ENCODE assay signal across 1 cellular context in the genomic region with DNA sequence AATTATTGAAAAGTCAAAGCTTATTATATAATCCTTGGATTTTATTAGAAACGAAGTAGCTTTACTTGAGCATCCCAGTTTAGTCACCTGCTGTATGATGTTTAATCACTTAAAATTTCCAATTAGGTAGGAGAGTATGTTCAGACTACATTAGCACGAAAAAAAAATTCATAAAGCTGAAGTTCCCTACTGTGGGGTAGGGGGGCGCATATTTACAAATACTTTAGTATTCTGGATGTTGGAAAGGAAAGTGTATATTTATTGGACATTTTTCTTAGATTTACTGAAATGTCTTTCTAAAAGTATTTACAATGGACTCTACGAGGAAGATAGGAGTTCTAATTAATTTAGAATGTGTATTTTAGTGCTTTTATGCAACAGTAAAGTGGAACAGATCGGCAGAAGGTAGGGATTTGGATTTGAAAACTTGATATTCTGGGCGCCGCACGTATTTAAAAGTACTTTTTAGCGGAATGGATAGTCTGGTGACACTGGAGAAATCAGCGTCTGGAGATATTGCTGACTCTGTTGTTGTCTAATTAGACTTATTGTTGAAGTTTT.
TF ChIP-seq lines count a peak whose summit lies in the region.

No MANE protein-coding gene starts in this region.

TF ChIP-seq in SK-N-SH, 30 proteins besides CTCF, POLR2A, EP300 and RAD21 (continued from another document):
- TF ChIP-seq, protein P1, sequence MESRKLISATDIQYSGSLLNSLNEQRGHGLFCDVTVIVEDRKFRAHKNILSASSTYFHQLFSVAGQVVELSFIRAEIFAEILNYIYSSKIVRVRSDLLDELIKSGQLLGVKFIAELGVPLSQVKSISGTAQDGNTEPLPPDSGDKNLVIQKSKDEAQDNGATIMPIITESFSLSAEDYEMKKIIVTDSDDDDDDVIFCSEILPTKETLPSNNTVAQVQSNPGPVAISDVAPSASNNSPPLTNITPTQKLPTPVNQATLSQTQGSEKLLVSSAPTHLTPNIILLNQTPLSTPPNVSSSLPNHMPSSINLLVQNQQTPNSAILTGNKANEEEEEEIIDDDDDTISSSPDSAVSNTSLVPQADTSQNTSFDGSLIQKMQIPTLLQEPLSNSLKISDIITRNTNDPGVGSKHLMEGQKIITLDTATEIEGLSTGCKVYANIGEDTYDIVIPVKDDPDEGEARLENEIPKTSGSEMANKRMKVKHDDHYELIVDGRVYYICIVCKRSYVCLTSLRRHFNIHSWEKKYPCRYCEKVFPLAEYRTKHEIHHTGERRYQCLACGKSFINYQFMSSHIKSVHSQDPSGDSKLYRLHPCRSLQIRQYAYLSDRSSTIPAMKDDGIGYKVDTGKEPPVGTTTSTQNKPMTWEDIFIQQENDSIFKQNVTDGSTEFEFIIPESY (IDR thresholded peaks at IDR 0.05; ENCODE audit: borderline replicate concordance, low read depth), result no peak
- TF ChIP-seq TCF12 (IDR thresholded peaks at IDR 0.05), result no peak
- TF ChIP-seq, protein P2, sequence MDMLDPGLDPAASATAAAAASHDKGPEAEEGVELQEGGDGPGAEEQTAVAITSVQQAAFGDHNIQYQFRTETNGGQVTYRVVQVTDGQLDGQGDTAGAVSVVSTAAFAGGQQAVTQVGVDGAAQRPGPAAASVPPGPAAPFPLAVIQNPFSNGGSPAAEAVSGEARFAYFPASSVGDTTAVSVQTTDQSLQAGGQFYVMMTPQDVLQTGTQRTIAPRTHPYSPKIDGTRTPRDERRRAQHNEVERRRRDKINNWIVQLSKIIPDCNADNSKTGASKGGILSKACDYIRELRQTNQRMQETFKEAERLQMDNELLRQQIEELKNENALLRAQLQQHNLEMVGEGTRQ (IDR thresholded peaks at IDR 0.05; ENCODE audit: borderline replicate concordance, low read depth, low read length), result no peak
- TF ChIP-seq SMC3 (IDR thresholded peaks at IDR 0.05; ENCODE audit: low read depth, low read length), result no peak
- TF ChIP-seq GATA2 (CRISPR knock-in tag; IDR thresholded peaks at IDR 0.05), result no peak
- TF ChIP-seq, protein P3, sequence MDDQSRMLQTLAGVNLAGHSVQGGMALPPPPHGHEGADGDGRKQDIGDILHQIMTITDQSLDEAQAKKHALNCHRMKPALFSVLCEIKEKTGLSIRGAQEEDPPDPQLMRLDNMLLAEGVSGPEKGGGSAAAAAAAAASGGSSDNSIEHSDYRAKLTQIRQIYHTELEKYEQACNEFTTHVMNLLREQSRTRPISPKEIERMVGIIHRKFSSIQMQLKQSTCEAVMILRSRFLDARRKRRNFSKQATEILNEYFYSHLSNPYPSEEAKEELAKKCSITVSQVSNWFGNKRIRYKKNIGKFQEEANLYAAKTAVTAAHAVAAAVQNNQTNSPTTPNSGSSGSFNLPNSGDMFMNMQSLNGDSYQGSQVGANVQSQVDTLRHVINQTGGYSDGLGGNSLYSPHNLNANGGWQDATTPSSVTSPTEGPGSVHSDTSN (IDR thresholded peaks at IDR 0.05), result no peak
- no peak for TF ChIP-seq NFIC (IDR thresholded peaks at IDR 0.05; ENCODE audit: borderline replicate concordance)
- TF ChIP-seq FOXJ3 (CRISPR knock-in tag; IDR thresholded peaks at IDR 0.05), result no peak
- TF ChIP-seq, protein P4, sequence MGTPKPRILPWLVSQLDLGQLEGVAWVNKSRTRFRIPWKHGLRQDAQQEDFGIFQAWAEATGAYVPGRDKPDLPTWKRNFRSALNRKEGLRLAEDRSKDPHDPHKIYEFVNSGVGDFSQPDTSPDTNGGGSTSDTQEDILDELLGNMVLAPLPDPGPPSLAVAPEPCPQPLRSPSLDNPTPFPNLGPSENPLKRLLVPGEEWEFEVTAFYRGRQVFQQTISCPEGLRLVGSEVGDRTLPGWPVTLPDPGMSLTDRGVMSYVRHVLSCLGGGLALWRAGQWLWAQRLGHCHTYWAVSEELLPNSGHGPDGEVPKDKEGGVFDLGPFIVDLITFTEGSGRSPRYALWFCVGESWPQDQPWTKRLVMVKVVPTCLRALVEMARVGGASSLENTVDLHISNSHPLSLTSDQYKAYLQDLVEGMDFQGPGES (IDR thresholded peaks at IDR 0.05; ENCODE audit: low read depth, low read length), result no peak
- TF ChIP-seq EZH2phosphoT487 (IDR thresholded peaks at IDR 0.05; ENCODE audit: borderline replicate concordance, low read depth), result no peak
- no peak for TF ChIP-seq MXI1 (IDR thresholded peaks at IDR 0.05; ENCODE audit: low read depth, low read length)
- no peak for TF ChIP-seq TAF1 (IDR thresholded peaks at IDR 0.05; ENCODE audit: borderline replicate concordance, low read depth, low read length)
- TF ChIP-seq SIN3A (IDR thresholded peaks at IDR 0.05; ENCODE audit: borderline replicate concordance, low read depth, low read length), result no peak
- no peak for TF ChIP-seq RXRA (IDR thresholded peaks at IDR 0.05; ENCODE audit: borderline replicate concordance, low read depth)
